ENCODE assay signal across 29 cellular contexts in genomic region chr10:59102394-59102793, GRCh38.
"Had no signal": no experiment of that assay in that cellular context is flagged by ENCODE, and none has a peak within 500 bp of the region (broad histone marks: within the 10 kb centered on the region; RNA-seq: fewer than 3 reads in every experiment).

No MANE protein-coding gene starts in this region.

- ATAC-seq: effector memory CD8-positive, alpha-beta T cell; esophagus mucosa; foreskin keratinocyte; gastrocnemius medialis; gastroesophageal sphincter; heart left ventricle; heart right ventricle had no signal

- H3K4me3 ChIP-seq: colonic mucosa, coronary artery, dorsolateral prefrontal cortex, esophagus muscularis mucosa, esophagus squamous epithelium, gastrocnemius medialis, gastroesophageal sphincter, heart left ventricle, heart right ventricle had no signal

- DNase-seq: colonic mucosa; cortex of kidney; dermis blood vessel endothelial cell; dorsolateral prefrontal cortex; effector CD4-positive, alpha-beta T cell; effector CD8-positive, alpha-beta T cell; effector memory CD4-positive, alpha-beta T cell; effector memory CD8-positive, alpha-beta T cell; endodermal cell; erythroblast; esophagus squamous epithelium; foreskin fibroblast; foreskin keratinocyte; foreskin melanocyte; gastrocnemius medialis; glutamatergic neuron; head of caudate nucleus; heart left ventricle; heart right ventricle had no signal

- H3K27ac Mint-ChIP-seq: dendritic cell treated with granulocyte-macrophage colony-stimulating factor and Interleukin-4, amounts not matched to agents 40 ng/mL and 50 ng/mL, for 4 days; effector memory CD8-positive, alpha-beta T cell; endodermal cell had no signal

- H3K9me3 ChIP-seq: colonic mucosa, esophagus muscularis mucosa, esophagus squamous epithelium, gastrocnemius medialis, gastroesophageal sphincter, heart left ventricle, heart right ventricle had no signal

- H3K4me1 Mint-ChIP-seq: endodermal cell had no signal

- H3K4me3 Mint-ChIP-seq: dendritic cell treated with granulocyte-macrophage colony-stimulating factor and Interleukin-4, amounts not matched to agents 40 ng/mL and 50 ng/mL, for 4 days; effector memory CD8-positive, alpha-beta T cell; endodermal cell had no signal

- H3K27me3 ChIP-seq: colonic mucosa, dorsolateral prefrontal cortex, esophagus muscularis mucosa, esophagus squamous epithelium, foreskin keratinocyte, gastrocnemius medialis, gastroesophageal sphincter, heart left ventricle, heart right ventricle had no signal

- FAIRE-seq: colon, endometrium, endothelial cell of umbilical vein, frontal cortex had no signal

- H3K36me3 ChIP-seq: colonic mucosa, esophagus muscularis mucosa, esophagus squamous epithelium, gastrocnemius medialis, gastroesophageal sphincter, heart left ventricle, heart right ventricle had no signal

- H3K27me3 Mint-ChIP-seq: dendritic cell treated with granulocyte-macrophage colony-stimulating factor and Interleukin-4, amounts not matched to agents 40 ng/mL and 50 ng/mL, for 4 days; effector memory CD8-positive, alpha-beta T cell had no signal

- H3K9me3 Mint-ChIP-seq: dendritic cell treated with granulocyte-macrophage colony-stimulating factor and Interleukin-4, amounts not matched to agents 40 ng/mL and 50 ng/mL, for 4 days; effector memory CD8-positive, alpha-beta T cell; endodermal cell had no signal

- H3K27ac ChIP-seq: colonic mucosa, coronary artery, dorsolateral prefrontal cortex, epithelial cell of prostate, esophagus muscularis mucosa, esophagus squamous epithelium, foreskin keratinocyte, gastrocnemius medialis, gastroesophageal sphincter, heart left ventricle, heart right ventricle had no signal

- H3K4me1 ChIP-seq: colonic mucosa, foreskin keratinocyte, gastrocnemius medialis had no signal
